ENCODE assay signal across 8 cellular contexts in the genomic region with DNA sequence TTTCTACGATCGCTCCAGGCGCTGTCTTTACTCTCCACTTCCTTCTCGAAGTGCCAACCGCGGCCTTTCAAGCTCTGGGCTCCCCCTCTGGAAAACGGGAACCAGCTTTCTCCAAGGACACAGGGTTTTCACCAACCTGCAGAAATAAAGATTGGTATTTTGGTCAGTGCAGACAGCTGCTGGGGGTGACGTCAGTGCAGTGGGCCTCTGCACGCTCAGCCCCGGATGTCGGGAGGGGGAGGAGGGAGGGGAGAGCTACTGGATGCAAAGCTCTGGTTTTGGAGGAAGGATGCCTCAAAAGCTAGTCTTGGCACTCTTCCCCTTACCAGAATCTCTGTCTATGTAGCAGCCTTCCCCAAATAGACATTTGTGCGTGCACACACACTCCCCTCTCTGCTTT. TPM values are rescaled to one million over a fixed set of nuclear protein-coding genes. Genes with fewer than 3 reads are reported as not detected.
DNase-seq lines count a peak whose midpoint lies in the region; ATAC-seq, FAIRE-seq and TF ChIP-seq lines count a peak whose summit lies in the region.

No MANE protein-coding gene starts in this region.

- in situ Hi-C loops in SK-MEL-5 (cut with HindIII; ENCODE audit: low pct_unique_long_range_greater_than_20kb, low sequenced_read_pairs): no loop called here

- intact Hi-C loops in CD4-positive, alpha-beta memory T cell (cut with micrococcal nuclease): no loop called here
- intact Hi-C loops in sciatic nerve (cut with DNase I) (no loop called here), colonic mucosa (cut with DNase I) (no loop called here)

- H3K36me3 ChIP-seq in CD4-positive, alpha-beta memory T cell (ENCODE audit: insufficient read depth, low read length): no peaks in the 10 kb centered on the region
- H3K36me3 ChIP-seq in colonic mucosa: no peaks in the 10 kb centered on the region

- POLR2A ChIA-PET in CD4-positive, alpha-beta memory T cell (lab: Charles Lee; ENCODE audit: partially characterized antibody): no interaction called here

- no peaks in the 10 kb centered on the region for H3K36me3 Mint-ChIP-seq in CD4-positive, alpha-beta memory T cell

- H3K27ac Mint-ChIP-seq in CD4-positive, alpha-beta memory T cell: no peak overlapping the region

- H3K9ac ChIP-seq in colonic mucosa (ENCODE audit: low read depth in 2 of 2, low read length in 2 of 2): no peak overlapping the region

- H3K27ac ChIP-seq in CD4-positive, alpha-beta memory T cell (ENCODE audit: low read depth, low read length): no peak overlapping the region
- H3K27ac ChIP-seq in colonic mucosa: no peak overlapping the region

- H3K9me3 ChIP-seq in CD4-positive, alpha-beta memory T cell (ENCODE audit: control insufficient read depth in 1 of 2, low read length in 2 of 2): no peaks in the 10 kb centered on the region
- H3K9me3 ChIP-seq in colonic mucosa: no peaks in the 10 kb centered on the region

- no peak overlapping the region for H3K4me3 Mint-ChIP-seq in CD4-positive, alpha-beta memory T cell

- peaks cover 0 to 3% (median 0%) of the 10 kb centered on the region in 8 donors for H3K9me3 Mint-ChIP-seq in CD4-positive, alpha-beta memory T cell

- TF ChIP-seq CTCF in colonic mucosa (IDR thresholded peaks at IDR 0.05): no peak

- H3K4me1 ChIP-seq in CD4-positive, alpha-beta memory T cell (ENCODE audit: insufficient read depth, low read length): peaks cover 6% of the 10 kb centered on the region
- no peaks in the 10 kb centered on the region for H3K4me1 ChIP-seq in colonic mucosa

- H3K4me3 ChIP-seq in CD4-positive, alpha-beta memory T cell (ENCODE audit: low read length in 2 of 2): no peak overlapping the region
- no peak overlapping the region for H3K4me3 ChIP-seq in colonic mucosa

- peaks cover 0 to 18% (median 5%) of the 10 kb centered on the region in 4 donors for H3K4me1 Mint-ChIP-seq in CD4-positive, alpha-beta memory T cell

- ATAC-seq in HG03159 (IDR thresholded peaks at IDR 0.05; ENCODE audit: unreplicated experiment): peak; percentile 83
- ATAC-seq in sciatic nerve: peak; percentile 77

- FAIRE-seq in GM19239 (lab: Jason Lieb, UNC): no peak

- CTCF ChIA-PET in CD4-positive, alpha-beta memory T cell (lab: Charles Lee; ENCODE audit: partially characterized antibody): no interaction called here

- peaks cover 26 to 30% of the 10 kb centered on the region in 2 donors for H3K27me3 Mint-ChIP-seq in CD4-positive, alpha-beta memory T cell

- DNase-seq in CD4-positive, alpha-beta memory T cell: peak; percentile 13 to 53 (median 18)
- DNase-seq in GM19239 (ENCODE audit: insufficient read length, low spot score): peak; percentile 57
- DNase-seq in SK-MEL-5 (ENCODE audit: low read depth, low spot score): peak; percentile 78
- DNase-seq in epidermal melanocyte (ENCODE audit: insufficient read length, low spot score): peak; percentile 49
- peak; percentile 70 for DNase-seq in sciatic nerve (ENCODE audit: low spot score)
- no peak for DNase-seq in KG1 (lab: John Stamatoyannopoulos, UW)
- DNase-seq in colonic mucosa: no peak

- peaks cover under 1% of the 10 kb centered on the region for H3K27me3 ChIP-seq in CD4-positive, alpha-beta memory T cell (ENCODE audit: insufficient read depth, low read length)
- H3K27me3 ChIP-seq in colonic mucosa: no peaks in the 10 kb centered on the region

RNA-seq across cellular contexts. Expression of a gene that starts 19.9 kb away (rescaled TPM):
- not detected for total RNA-seq in CD4-positive, alpha-beta memory T cell
- polyA plus RNA-seq in CD4-positive, alpha-beta memory T cell: under 1 TPM in 1 of 2 donors, not detected in 1; 0.06 TPM
- 11.1 and 11.9 TPM in 2 replicates for total RNA-seq in SK-MEL-5 (2014; rRNA removed; shearing (Covaris generic))
- 7.2 and 9.2 TPM in 2 replicates for polyA plus RNA-seq in SK-MEL-5 (2015; cell fraction: cytosol; rRNA removed)
- polyA plus RNA-seq in SK-MEL-5 (2015; cell fraction: nucleus; rRNA removed): 10.2 and 10.5 TPM in 2 replicates
- total RNA-seq in sciatic nerve: 0.22 TPM
- under 1 TPM; 0.19 to 0.52 TPM for total RNA-seq in colonic mucosa

RNA-seq across cellular contexts. Expression of a gene that starts 49.4 kb away (rescaled TPM):
- 10 to 100 TPM in 1 of 2 experiments, 1 to 10 TPM in 1; 9.3 to 10.2 TPM for total RNA-seq in CD4-positive, alpha-beta memory T cell
- 1 to 10 TPM; 2.3 to 4.6 TPM for polyA plus RNA-seq in CD4-positive, alpha-beta memory T cell
- 14.2 and 15.6 TPM in 2 replicates for total RNA-seq in SK-MEL-5 (2014; rRNA removed; shearing (Covaris generic))
- polyA plus RNA-seq in SK-MEL-5 (2015; cell fraction: cytosol; rRNA removed): 23.4 and 26.4 TPM in 2 replicates
- 22.1 and 26.9 TPM in 2 replicates for polyA plus RNA-seq in SK-MEL-5 (2015; cell fraction: nucleus; rRNA removed)
- total RNA-seq in sciatic nerve (12.9 TPM), colonic mucosa (10 to 100 TPM; 11.1 to 13.7 TPM)

Comparison
In these comparisons a context has a peak if more than half of its experiments do, and no peak if none do; other contexts are left out.
1. DNase-seq: peak in CD4-positive, alpha-beta memory T cell (5 of 5), GM19239 (single experiment), SK-MEL-5 (single experiment), epidermal melanocyte (single experiment) and sciatic nerve (single experiment); none in KG1 (single experiment) and colonic mucosa (single experiment).